3 cellular contexts compared by ENCODE assay signal in genomic region chr21:45642122-45642813, GRCh38.
TF ChIP-seq lines count a peak whose summit lies in the region.

No MANE protein-coding gene starts in this region.

TF ChIP-seq in GM23338, 12 proteins besides CTCF, POLR2A, EP300 and RAD21 (continued from another document):
- no peak for TF ChIP-seq EZH2phosphoT487 (IDR thresholded peaks at IDR 0.05; ENCODE audit: unreplicated experiment)
- no peak for TF ChIP-seq REST (IDR thresholded peaks at IDR 0.05; ENCODE audit: unreplicated experiment)
- TF ChIP-seq NANOG (IDR thresholded peaks at IDR 0.05; ENCODE audit: borderline replicate concordance), result no peak
- no peak for TF ChIP-seq CREB1 (CRISPR knock-in tag; IDR thresholded peaks at IDR 0.05; ENCODE audit: low read depth)

TF ChIP-seq in H1, 55 proteins besides CTCF, POLR2A, EP300 and RAD21 (continued from another document):
- peak; percentile 43 for TF ChIP-seq EZH2 (IDR thresholded peaks at IDR 0.05; ENCODE audit: low read depth, low read length, severe bottlenecking)
- 0 out of 4 replicates have a peak, but pooled peaks of 1 of the 2 experiments have one; percentile 44 for TF ChIP-seq HDAC2 (IDR thresholded peaks at IDR 0.05; ENCODE audit: borderline replicate concordance in 1 of 2, low read depth in 2 of 2, low read length in 2 of 2)
- TF ChIP-seq GABPA (IDR thresholded peaks at IDR 0.05; ENCODE audit: borderline replicate concordance, insufficient read depth, low read length), result no peak

TF ChIP-seq in SK-N-SH treated with all-trans-retinoic acid at 6 μM for 48 hours, 23 proteins besides CTCF, POLR2A, EP300 and RAD21:
- no peak for TF ChIP-seq ARNTL (CRISPR knock-in tag; IDR thresholded peaks at IDR 0.05; ENCODE audit: borderline replicate concordance, low read depth)
- TF ChIP-seq CSRNP3 (CRISPR knock-in tag; IDR thresholded peaks at IDR 0.05), result no peak
- no peak for TF ChIP-seq ZNF70 (CRISPR knock-in tag; IDR thresholded peaks at IDR 0.05)
- no peak for TF ChIP-seq GLIS3 (CRISPR knock-in tag; IDR thresholded peaks at IDR 0.05)
- TF ChIP-seq RARB (CRISPR knock-in tag; IDR thresholded peaks at IDR 0.05), result no peak
- TF ChIP-seq ZFP3 (CRISPR knock-in tag; IDR thresholded peaks at IDR 0.05), result no peak
- no peak for TF ChIP-seq ZNF565 (CRISPR knock-in tag; conservative IDR thresholded peaks at IDR 0.05; ENCODE audit: low read depth)
- TF ChIP-seq ISL1 (CRISPR knock-in tag; IDR thresholded peaks at IDR 0.05), result no peak
- TF ChIP-seq TCF4 (CRISPR knock-in tag; IDR thresholded peaks at IDR 0.05; ENCODE audit: borderline replicate concordance), result no peak
- no peak for TF ChIP-seq OSR1 (CRISPR knock-in tag; IDR thresholded peaks at IDR 0.05)
- TF ChIP-seq, protein P1, sequence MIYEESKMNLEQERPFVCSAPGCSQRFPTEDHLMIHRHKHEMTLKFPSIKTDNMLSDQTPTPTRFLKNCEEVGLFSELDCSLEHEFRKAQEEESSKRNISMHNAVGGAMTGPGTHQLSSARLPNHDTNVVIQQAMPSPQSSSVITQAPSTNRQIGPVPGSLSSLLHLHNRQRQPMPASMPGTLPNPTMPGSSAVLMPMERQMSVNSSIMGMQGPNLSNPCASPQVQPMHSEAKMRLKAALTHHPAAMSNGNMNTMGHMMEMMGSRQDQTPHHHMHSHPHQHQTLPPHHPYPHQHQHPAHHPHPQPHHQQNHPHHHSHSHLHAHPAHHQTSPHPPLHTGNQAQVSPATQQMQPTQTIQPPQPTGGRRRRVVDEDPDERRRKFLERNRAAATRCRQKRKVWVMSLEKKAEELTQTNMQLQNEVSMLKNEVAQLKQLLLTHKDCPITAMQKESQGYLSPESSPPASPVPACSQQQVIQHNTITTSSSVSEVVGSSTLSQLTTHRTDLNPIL (CRISPR knock-in tag; IDR thresholded peaks at IDR 0.05; ENCODE audit: low read depth), result no peak
- no peak for TF ChIP-seq TSHZ2 (CRISPR knock-in tag; IDR thresholded peaks at IDR 0.05)
- no peak for TF ChIP-seq ZC3H10 (CRISPR knock-in tag; IDR thresholded peaks at IDR 0.05)
- TF ChIP-seq BACH2 (CRISPR knock-in tag; IDR thresholded peaks at IDR 0.05; ENCODE audit: borderline replicate concordance), result no peak
- no peak for TF ChIP-seq CSDC2 (CRISPR knock-in tag; IDR thresholded peaks at IDR 0.05)
- TF ChIP-seq ZNF8 (CRISPR knock-in tag; IDR thresholded peaks at IDR 0.05), result no peak
- TF ChIP-seq TOX (CRISPR knock-in tag; IDR thresholded peaks at IDR 0.05; ENCODE audit: borderline replicate concordance), result no peak
- TF ChIP-seq POU6F1 (CRISPR knock-in tag; IDR thresholded peaks at IDR 0.05; ENCODE audit: borderline replicate concordance, low read depth), result no peak
- TF ChIP-seq SNAI2 (CRISPR knock-in tag; IDR thresholded peaks at IDR 0.05), result no peak
